2 cellular contexts compared by ENCODE assay signal in the genomic region with DNA sequence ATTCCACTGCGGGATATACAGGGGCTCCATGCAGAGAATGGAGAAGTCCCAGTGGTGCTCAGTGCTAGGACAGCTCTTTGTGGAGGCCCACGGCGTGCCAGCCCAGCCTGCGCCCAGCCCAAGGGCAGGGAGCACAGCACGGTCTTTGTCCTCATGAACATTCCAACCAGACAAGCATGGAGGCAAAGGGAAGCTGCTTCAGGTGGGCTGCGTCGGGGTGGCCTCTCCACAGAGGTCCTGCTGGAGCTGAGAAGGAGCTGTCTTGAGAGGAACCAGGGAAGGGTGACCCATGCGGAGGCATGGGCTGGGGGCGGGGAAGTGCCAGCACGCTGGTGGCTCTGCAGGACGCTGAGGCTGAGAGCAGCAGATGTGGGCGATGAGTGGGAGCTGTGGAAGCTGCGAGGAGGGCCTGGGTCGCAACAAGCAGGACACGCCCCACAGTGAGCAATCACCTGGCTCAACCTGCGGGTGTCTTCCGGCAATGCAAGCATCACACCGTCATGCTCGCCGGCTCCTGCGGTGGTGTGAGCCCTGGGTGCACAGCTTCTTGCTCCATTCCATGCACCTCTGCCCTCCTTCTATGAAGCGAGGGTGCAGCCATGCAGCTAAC.
TF ChIP-seq lines count a peak whose summit lies in the region.

No MANE protein-coding gene starts in this region.

TF ChIP-seq in HepG2, 621 proteins besides CTCF, POLR2A, EP300 and RAD21:
- TF ChIP-seq ZNF616 (CRISPR knock-in tag; IDR thresholded peaks at IDR 0.05; ENCODE audit: low read depth) (no peak), KDM4B (CRISPR knock-in tag; IDR thresholded peaks at IDR 0.05) (no peak), BORCS8-MEF2B (CRISPR knock-in tag; IDR thresholded peaks at IDR 0.05) (no peak), AGO2 (optimal IDR thresholded peaks at IDR 0.05; ENCODE audit: low read depth, low read length) (no peak), ZNF446 (CRISPR knock-in tag; IDR thresholded peaks at IDR 0.05) (no peak), ZNF17 (CRISPR knock-in tag; IDR thresholded peaks at IDR 0.05) (no peak), SMAD9 (CRISPR knock-in tag; IDR thresholded peaks at IDR 0.05) (no peak), ZNF713 (CRISPR knock-in tag; IDR thresholded peaks at IDR 0.05) (no peak), PLRG1 (conservative IDR thresholded peaks at IDR 0.05) (no peak)
- TF ChIP-seq, protein P1, sequence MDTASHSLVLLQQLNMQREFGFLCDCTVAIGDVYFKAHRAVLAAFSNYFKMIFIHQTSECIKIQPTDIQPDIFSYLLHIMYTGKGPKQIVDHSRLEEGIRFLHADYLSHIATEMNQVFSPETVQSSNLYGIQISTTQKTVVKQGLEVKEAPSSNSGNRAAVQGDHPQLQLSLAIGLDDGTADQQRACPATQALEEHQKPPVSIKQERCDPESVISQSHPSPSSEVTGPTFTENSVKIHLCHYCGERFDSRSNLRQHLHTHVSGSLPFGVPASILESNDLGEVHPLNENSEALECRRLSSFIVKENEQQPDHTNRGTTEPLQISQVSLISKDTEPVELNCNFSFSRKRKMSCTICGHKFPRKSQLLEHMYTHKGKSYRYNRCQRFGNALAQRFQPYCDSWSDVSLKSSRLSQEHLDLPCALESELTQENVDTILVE (CRISPR knock-in tag; IDR thresholded peaks at IDR 0.05) = no peak
- TF ChIP-seq, protein P2, sequence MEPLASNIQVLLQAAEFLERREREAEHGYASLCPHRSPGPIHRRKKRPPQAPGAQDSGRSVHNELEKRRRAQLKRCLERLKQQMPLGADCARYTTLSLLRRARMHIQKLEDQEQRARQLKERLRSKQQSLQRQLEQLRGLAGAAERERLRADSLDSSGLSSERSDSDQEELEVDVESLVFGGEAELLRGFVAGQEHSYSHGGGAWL (CRISPR knock-in tag; IDR thresholded peaks at IDR 0.05) = no peak
- TF ChIP-seq, protein P3, sequence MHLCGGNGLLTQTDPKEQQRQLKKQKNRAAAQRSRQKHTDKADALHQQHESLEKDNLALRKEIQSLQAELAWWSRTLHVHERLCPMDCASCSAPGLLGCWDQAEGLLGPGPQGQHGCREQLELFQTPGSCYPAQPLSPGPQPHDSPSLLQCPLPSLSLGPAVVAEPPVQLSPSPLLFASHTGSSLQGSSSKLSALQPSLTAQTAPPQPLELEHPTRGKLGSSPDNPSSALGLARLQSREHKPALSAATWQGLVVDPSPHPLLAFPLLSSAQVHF (CRISPR knock-in tag; IDR thresholded peaks at IDR 0.05) = no peak
- TF ChIP-seq, protein P4, sequence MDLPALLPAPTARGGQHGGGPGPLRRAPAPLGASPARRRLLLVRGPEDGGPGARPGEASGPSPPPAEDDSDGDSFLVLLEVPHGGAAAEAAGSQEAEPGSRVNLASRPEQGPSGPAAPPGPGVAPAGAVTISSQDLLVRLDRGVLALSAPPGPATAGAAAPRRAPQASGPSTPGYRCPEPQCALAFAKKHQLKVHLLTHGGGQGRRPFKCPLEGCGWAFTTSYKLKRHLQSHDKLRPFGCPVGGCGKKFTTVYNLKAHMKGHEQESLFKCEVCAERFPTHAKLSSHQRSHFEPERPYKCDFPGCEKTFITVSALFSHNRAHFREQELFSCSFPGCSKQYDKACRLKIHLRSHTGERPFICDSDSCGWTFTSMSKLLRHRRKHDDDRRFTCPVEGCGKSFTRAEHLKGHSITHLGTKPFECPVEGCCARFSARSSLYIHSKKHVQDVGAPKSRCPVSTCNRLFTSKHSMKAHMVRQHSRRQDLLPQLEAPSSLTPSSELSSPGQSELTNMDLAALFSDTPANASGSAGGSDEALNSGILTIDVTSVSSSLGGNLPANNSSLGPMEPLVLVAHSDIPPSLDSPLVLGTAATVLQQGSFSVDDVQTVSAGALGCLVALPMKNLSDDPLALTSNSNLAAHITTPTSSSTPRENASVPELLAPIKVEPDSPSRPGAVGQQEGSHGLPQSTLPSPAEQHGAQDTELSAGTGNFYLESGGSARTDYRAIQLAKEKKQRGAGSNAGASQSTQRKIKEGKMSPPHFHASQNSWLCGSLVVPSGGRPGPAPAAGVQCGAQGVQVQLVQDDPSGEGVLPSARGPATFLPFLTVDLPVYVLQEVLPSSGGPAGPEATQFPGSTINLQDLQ (CRISPR knock-in tag; IDR thresholded peaks at IDR 0.05) = no peak
- TF ChIP-seq, protein P5, sequence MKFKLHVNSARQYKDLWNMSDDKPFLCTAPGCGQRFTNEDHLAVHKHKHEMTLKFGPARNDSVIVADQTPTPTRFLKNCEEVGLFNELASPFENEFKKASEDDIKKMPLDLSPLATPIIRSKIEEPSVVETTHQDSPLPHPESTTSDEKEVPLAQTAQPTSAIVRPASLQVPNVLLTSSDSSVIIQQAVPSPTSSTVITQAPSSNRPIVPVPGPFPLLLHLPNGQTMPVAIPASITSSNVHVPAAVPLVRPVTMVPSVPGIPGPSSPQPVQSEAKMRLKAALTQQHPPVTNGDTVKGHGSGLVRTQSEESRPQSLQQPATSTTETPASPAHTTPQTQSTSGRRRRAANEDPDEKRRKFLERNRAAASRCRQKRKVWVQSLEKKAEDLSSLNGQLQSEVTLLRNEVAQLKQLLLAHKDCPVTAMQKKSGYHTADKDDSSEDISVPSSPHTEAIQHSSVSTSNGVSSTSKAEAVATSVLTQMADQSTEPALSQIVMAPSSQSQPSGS (CRISPR knock-in tag; IDR thresholded peaks at IDR 0.05) = no peak
TF ChIP-seq in HepG2: peak in this region for 0.

TF ChIP-seq in GM12891, 5 proteins besides CTCF, POLR2A, EP300 and RAD21:
- TF ChIP-seq POU2F2 (IDR thresholded peaks at IDR 0.05; ENCODE audit: low read depth, low read length) (no peak), TAF1 (IDR thresholded peaks at IDR 0.05; ENCODE audit: low read depth, low read length) (no peak), POLR2AphosphoS5 (IDR thresholded peaks at IDR 0.05; ENCODE audit: low read depth, low read length) (no peak), PAX5 (IDR thresholded peaks at IDR 0.05; ENCODE audit: insufficient read depth, low read length, severe bottlenecking) (no peak), SPI1 (IDR thresholded peaks at IDR 0.05; ENCODE audit: low read depth, low read length) (no peak)
